Comparison of ENCODE assay signal across 22 cellular contexts in the genomic region with DNA sequence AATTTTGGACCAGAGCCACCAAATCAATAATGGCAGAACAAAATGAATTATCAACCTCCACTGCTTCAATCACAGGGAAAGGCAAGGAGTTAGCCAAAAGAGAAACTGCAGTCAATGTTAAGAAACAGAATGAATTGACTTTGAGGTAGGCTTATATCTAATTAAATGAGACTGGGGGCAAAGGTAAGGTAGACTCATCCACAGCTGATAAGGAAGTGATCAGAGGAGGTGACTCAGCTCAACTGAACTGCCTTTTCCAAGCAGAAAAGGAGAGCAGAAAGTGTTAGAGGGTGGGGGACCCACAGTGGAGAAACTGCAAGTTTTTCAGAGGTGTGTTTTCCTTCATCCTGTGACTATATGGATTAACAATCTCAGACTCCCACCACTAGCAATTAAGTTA.
"Had no signal": no experiment of that assay in that cellular context is flagged by ENCODE, and none has a peak within 500 bp of the region (broad histone marks: within the 10 kb centered on the region; RNA-seq: fewer than 3 reads in every experiment).

No MANE protein-coding gene starts in this region.

- H3K27me3 Mint-ChIP-seq: activated CD4-positive, alpha-beta memory T cell treated with anti-CD3 and anti-CD28 coated beads, Interleukin-2, amount 10 ng/mL, durations not matched to agents 7 days and 5 days; activated CD8-positive, alpha-beta memory T cell treated with anti-CD3 and anti-CD28 coated beads, Interleukin-2, amount 10 ng/mL, durations not matched to agents 7 days and 5 days; activated naive CD8-positive, alpha-beta T cell treated with anti-CD3 and anti-CD28 coated beads for 36 hours; central memory CD8-positive, alpha-beta T cell; memory B cell; naive B cell; stimulated activated naive B cell treated with anti-CD40 and anti-IgM and Interleukin-4, amounts not matched to agents 10 μg/mL and 1 μg/mL and 100 μg/mL, for 72 hours; T-cell had no signal

- ATAC-seq: activated CD8-positive, alpha-beta memory T cell treated with anti-CD3 and anti-CD28 coated beads, Interleukin-2, amount 10 ng/mL, durations not matched to agents 7 days and 5 days; body of pancreas; esophagus mucosa; sciatic nerve; stimulated activated naive B cell treated with anti-CD40 and anti-IgM and Interleukin-4, amounts not matched to agents 10 μg/mL and 1 μg/mL and 100 μg/mL, for 72 hours; T-cell had no signal

- H3K27me3 ChIP-seq: body of pancreas had no signal

- H3K4me1 ChIP-seq: body of pancreas had no signal

- H3K9me3 ChIP-seq: body of pancreas, psoas muscle had no signal

- H3K4me1 Mint-ChIP-seq: activated CD4-positive, alpha-beta memory T cell treated with anti-CD3 and anti-CD28 coated beads, Interleukin-2, amount 10 ng/mL, durations not matched to agents 7 days and 5 days; activated CD8-positive, alpha-beta memory T cell treated with anti-CD3 and anti-CD28 coated beads, Interleukin-2, amount 10 ng/mL, durations not matched to agents 7 days and 5 days; activated naive CD8-positive, alpha-beta T cell treated with anti-CD3 and anti-CD28 coated beads for 36 hours; central memory CD8-positive, alpha-beta T cell; memory B cell; naive B cell; stimulated activated naive B cell treated with anti-CD40 and anti-IgM and Interleukin-4, amounts not matched to agents 10 μg/mL and 1 μg/mL and 100 μg/mL, for 72 hours; T-cell had no signal

- FAIRE-seq: kidney had no signal

- H3K4me3 Mint-ChIP-seq: activated CD4-positive, alpha-beta memory T cell treated with anti-CD3 and anti-CD28 coated beads, Interleukin-2, amount 10 ng/mL, durations not matched to agents 7 days and 5 days; activated CD8-positive, alpha-beta memory T cell treated with anti-CD3 and anti-CD28 coated beads, Interleukin-2, amount 10 ng/mL, durations not matched to agents 7 days and 5 days; activated naive CD8-positive, alpha-beta T cell treated with anti-CD3 and anti-CD28 coated beads for 36 hours; central memory CD8-positive, alpha-beta T cell; memory B cell; naive B cell; neural crest cell; stimulated activated naive B cell treated with anti-CD40 and anti-IgM and Interleukin-4, amounts not matched to agents 10 μg/mL and 1 μg/mL and 100 μg/mL, for 72 hours; T-cell had no signal

- H3K36me3 Mint-ChIP-seq: activated CD8-positive, alpha-beta memory T cell treated with anti-CD3 and anti-CD28 coated beads, Interleukin-2, amount 10 ng/mL, durations not matched to agents 7 days and 5 days; activated naive CD8-positive, alpha-beta T cell treated with anti-CD3 and anti-CD28 coated beads for 36 hours; memory B cell; naive B cell; stimulated activated naive B cell treated with anti-CD40 and anti-IgM and Interleukin-4, amounts not matched to agents 10 μg/mL and 1 μg/mL and 100 μg/mL, for 72 hours; T-cell had no signal

- DNase-seq: activated CD4-positive, alpha-beta memory T cell treated with anti-CD3 and anti-CD28 coated beads, Interleukin-2, amount 10 ng/mL, durations not matched to agents 7 days and 5 days; activated CD4-positive, alpha-beta T cell treated with anti-CD3 and anti-CD28 coated beads for 48 hours; activated CD4-positive, CD25-positive, alpha-beta regulatory T cell; activated CD8-positive, alpha-beta memory T cell treated with anti-CD3 and anti-CD28 coated beads, Interleukin-2, amount 10 ng/mL, durations not matched to agents 7 days and 5 days; activated naive CD4-positive, alpha-beta T cell; activated naive CD8-positive, alpha-beta T cell treated with anti-CD3 and anti-CD28 coated beads for 36 hours; amniotic stem cell; body of pancreas; cortex of kidney; hypothalamus; kidney; left ventricle myocardium superior; naive B cell; psoas muscle; stimulated activated CD4-positive, alpha-beta T cell treated with anti-CD3 and anti-CD28 coated beads, Interleukin-4, amount 100 ng/mL, for 4 hours; stimulated activated naive B cell treated with anti-CD40 and anti-IgM and Interleukin-4, amounts not matched to agents 10 μg/mL and 1 μg/mL and 100 μg/mL, for 72 hours; T-cell had no signal

- H3K27ac ChIP-seq: body of pancreas had no signal

- H3K4me3 ChIP-seq: body of pancreas, psoas muscle had no signal

- H3K9me3 Mint-ChIP-seq: activated CD4-positive, alpha-beta memory T cell treated with anti-CD3 and anti-CD28 coated beads, Interleukin-2, amount 10 ng/mL, durations not matched to agents 7 days and 5 days; activated naive CD8-positive, alpha-beta T cell treated with anti-CD3 and anti-CD28 coated beads for 36 hours; central memory CD8-positive, alpha-beta T cell; memory B cell; neural crest cell had no signal

- H3K27ac Mint-ChIP-seq: activated CD4-positive, alpha-beta memory T cell treated with anti-CD3 and anti-CD28 coated beads, Interleukin-2, amount 10 ng/mL, durations not matched to agents 7 days and 5 days; activated CD8-positive, alpha-beta memory T cell treated with anti-CD3 and anti-CD28 coated beads, Interleukin-2, amount 10 ng/mL, durations not matched to agents 7 days and 5 days; activated naive CD8-positive, alpha-beta T cell treated with anti-CD3 and anti-CD28 coated beads for 36 hours; memory B cell; naive B cell; stimulated activated naive B cell treated with anti-CD40 and anti-IgM and Interleukin-4, amounts not matched to agents 10 μg/mL and 1 μg/mL and 100 μg/mL, for 72 hours; T-cell had no signal
